Comparison of ENCODE assay signal across 13 cellular contexts in the genomic region with DNA sequence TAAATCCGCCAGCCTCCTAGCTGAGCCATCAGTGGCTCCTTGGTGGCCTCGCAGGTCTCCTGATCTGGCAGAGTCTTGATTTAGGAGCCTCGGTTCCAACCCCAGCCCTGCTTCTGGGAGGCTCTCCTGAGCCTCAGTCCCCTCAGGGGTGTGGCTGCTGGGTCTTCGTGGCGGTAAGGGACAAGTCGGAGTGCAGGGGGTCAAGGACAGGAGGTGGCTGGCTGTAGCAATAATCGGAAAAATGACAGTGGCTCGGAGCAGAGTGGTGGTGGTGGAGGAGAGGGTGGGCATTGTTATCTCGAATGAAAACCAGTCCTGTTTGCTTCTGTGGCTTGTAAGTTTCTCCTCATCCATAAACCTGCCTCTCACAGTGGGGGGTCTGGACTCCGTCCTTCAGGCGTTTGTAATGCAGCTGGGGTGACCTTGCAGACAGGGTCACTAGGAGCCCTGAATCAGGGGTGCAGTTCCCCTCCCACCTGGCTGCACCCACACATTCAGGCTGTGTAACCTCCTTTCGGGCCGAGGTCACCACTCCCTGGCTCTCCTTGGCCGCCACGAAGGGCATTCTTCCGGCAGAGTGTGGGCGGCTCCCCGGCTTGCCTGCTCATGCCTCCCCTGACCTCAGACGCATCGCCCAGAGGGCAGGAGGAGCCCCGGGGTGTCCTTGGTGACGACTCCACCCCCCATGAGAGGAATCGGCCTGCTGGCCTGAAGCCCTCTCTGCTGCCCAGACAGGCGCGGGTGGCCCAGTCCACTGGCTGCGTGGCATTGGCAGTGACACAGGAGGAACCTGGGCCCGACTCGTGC. TPM values are rescaled to one million over a fixed set of nuclear protein-coding genes. Genes with fewer than 3 reads are reported as not detected.
DNase-seq lines count a peak whose midpoint lies in the region; ATAC-seq, FAIRE-seq and TF ChIP-seq lines count a peak whose summit lies in the region.
"Had no signal": no experiment of that assay in that cellular context is flagged by ENCODE, and none has a peak within 500 bp of the region (broad histone marks: within the 10 kb centered on the region; RNA-seq: fewer than 3 reads in every experiment).

No MANE protein-coding gene starts in this region.

- TF ChIP-seq CTCF in breast epithelium (IDR thresholded peaks at IDR 0.05) (no peak), thyroid gland (IDR thresholded peaks at IDR 0.05) (no peak)

- H3K27me3 ChIP-seq in breast epithelium (no peaks in the 10 kb centered on the region), thyroid gland (no peaks in the 10 kb centered on the region)
- H3K27me3 ChIP-seq: dorsolateral prefrontal cortex, hepatocyte had no signal

- H3K4me3 ChIP-seq in breast epithelium (no peak overlapping the region), thyroid gland (replicated peaks in 1 of 3) (no peak overlapping the region)
- H3K4me3 ChIP-seq: dorsolateral prefrontal cortex, hepatocyte had no signal

- TF ChIP-seq POLR2A in breast epithelium (IDR thresholded peaks at IDR 0.05) (no peak), thyroid gland (IDR thresholded peaks at IDR 0.05) (no peak)

- WGBS in thyroid gland, 2 donors, result 86 to 93% methylated on average over 10 to 24 of the region's 28 CpGs

- H3K4me3 Mint-ChIP-seq in activated naive CD4-positive, alpha-beta T cell treated with anti-CD3 and anti-CD28 coated beads for 36 hours, result no peak overlapping the region
- H3K4me3 Mint-ChIP-seq: activated CD4-positive, alpha-beta T cell treated with anti-CD3 and anti-CD28 coated beads for 36 hours; activated naive CD4-positive, alpha-beta T cell treated with anti-CD3 and anti-CD28 coated beads, Interleukin-2, amount 10 ng/mL, durations not matched to agents 7 days and 5 days had no signal

- H3K36me3 ChIP-seq in breast epithelium (no peaks in the 10 kb centered on the region), thyroid gland (no peaks in the 10 kb centered on the region)

- no peaks in the 10 kb centered on the region for H3K27me3 Mint-ChIP-seq in activated naive CD4-positive, alpha-beta T cell treated with anti-CD3 and anti-CD28 coated beads for 36 hours (ENCODE audit: low read depth)
- H3K27me3 Mint-ChIP-seq: activated CD4-positive, alpha-beta T cell treated with anti-CD3 and anti-CD28 coated beads for 36 hours had no signal

- CTCF ChIA-PET in activated naive CD4-positive, alpha-beta T cell treated with anti-CD3 and anti-CD28 coated beads for 36 hours (lab: Charles Lee), result no interaction called here

- H3K9me3 ChIP-seq in breast epithelium (no peaks in the 10 kb centered on the region), thyroid gland (no peaks in the 10 kb centered on the region)

- FAIRE-seq in urothelium cell line (lab: Jason Lieb, UNC), result no peak

- no peak overlapping the region for H3K27ac Mint-ChIP-seq in activated naive CD4-positive, alpha-beta T cell treated with anti-CD3 and anti-CD28 coated beads for 36 hours
- H3K27ac Mint-ChIP-seq: activated CD4-positive, alpha-beta T cell treated with anti-CD3 and anti-CD28 coated beads for 36 hours; activated naive CD4-positive, alpha-beta T cell treated with anti-CD3 and anti-CD28 coated beads, Interleukin-2, amount 10 ng/mL, durations not matched to agents 7 days and 5 days had no signal

- H3K4me1 Mint-ChIP-seq in activated naive CD4-positive, alpha-beta T cell treated with anti-CD3 and anti-CD28 coated beads for 36 hours (ENCODE audit: low read depth), result no peaks in the 10 kb centered on the region
- H3K4me1 Mint-ChIP-seq: activated naive CD4-positive, alpha-beta T cell treated with anti-CD3 and anti-CD28 coated beads, Interleukin-2, amount 10 ng/mL, durations not matched to agents 7 days and 5 days had no signal

- H3K9me3 Mint-ChIP-seq in activated naive CD4-positive, alpha-beta T cell treated with anti-CD3 and anti-CD28 coated beads for 36 hours, result no peaks in the 10 kb centered on the region
- H3K9me3 Mint-ChIP-seq: activated naive CD4-positive, alpha-beta T cell treated with anti-CD3 and anti-CD28 coated beads, Interleukin-2, amount 10 ng/mL, durations not matched to agents 7 days and 5 days had no signal

- H3K4me1 ChIP-seq in breast epithelium (peaks cover 3 to 16% of the 10 kb centered on the region in 2 donors), thyroid gland (peaks cover 44 to 56% of the 10 kb centered on the region in 2 donors)

- H3K27ac ChIP-seq in breast epithelium (peak overlapping the region; percentile 64 to 82), thyroid gland (no peak overlapping the region)
- H3K27ac ChIP-seq: hepatocyte had no signal

- peak in 1 of 2 donors; percentile 73 for DNase-seq in breast epithelium (ENCODE audit: low spot score in 2 of 2)
- DNase-seq in kidney glomerular epithelial cell (lab: John Stamatoyannopoulos, UW), result peak; percentile 21
- DNase-seq in thyroid gland, result peak; percentile 33 to 41
- DNase-seq in urothelium cell line (ENCODE audit: low spot score), result no peak
- no peak for DNase-seq in NCI-H526 (lab: John Stamatoyannopoulos, UW)
- no peak for DNase-seq in activated naive CD4-positive, alpha-beta T cell treated with anti-CD3 and anti-CD28 coated beads for 36 hours
- DNase-seq: activated naive CD4-positive, alpha-beta T cell treated with anti-CD3 and anti-CD28 coated beads, Interleukin-2, amount 10 ng/mL, durations not matched to agents 7 days and 5 days; dorsolateral prefrontal cortex; NCI-H2227 treated with DMSO at 0.1 percent for 48 hours; SHP77 had no signal

- H3K36me3 Mint-ChIP-seq in activated naive CD4-positive, alpha-beta T cell treated with anti-CD3 and anti-CD28 coated beads for 36 hours (ENCODE audit: low read depth), result no peaks in the 10 kb centered on the region
- H3K36me3 Mint-ChIP-seq: activated naive CD4-positive, alpha-beta T cell treated with anti-CD3 and anti-CD28 coated beads, Interleukin-2, amount 10 ng/mL, durations not matched to agents 7 days and 5 days had no signal

- ATAC-seq in HG02759 (IDR thresholded peaks at IDR 0.05; ENCODE audit: unreplicated experiment), result peak; percentile 8

- intact Hi-C loops in breast epithelium (cut with DNase I; ENCODE audit: low total_unique reads), result no loop called here
- intact Hi-C loops in thyroid gland (cut with DNase I), result loop anchor here (10.0 kb wide), 1 partner anchor 95 kb away; no protein-coding TSS in a partner anchor
- intact Hi-C loops in activated naive CD4-positive, alpha-beta T cell treated with anti-CD3 and anti-CD28 coated beads for 36 hours (cut with micrococcal nuclease), result no loop called here

RNA-seq across cellular contexts. Expression of gene BCL7A, which starts 8.1 kb away (rescaled TPM):
- total RNA-seq in breast epithelium (10 to 100 TPM in 1 of 3 donors, 1 to 10 TPM in 2; 6.2 to 13.5 (median 8.8) TPM), thyroid gland (10 to 100 TPM; 18.3 to 27.2 (median 22.7) TPM)
- 1 to 10 TPM; 6.1 to 6.2 TPM for total RNA-seq in activated naive CD4-positive, alpha-beta T cell treated with anti-CD3 and anti-CD28 coated beads for 36 hours

RNA-seq across cellular contexts. Expression of gene MLXIP, which starts 48.7 kb away (rescaled TPM):
- 10 to 100 TPM; 21.1 to 31.1 (median 28.2) TPM for total RNA-seq in breast epithelium
- 10 to 100 TPM; 34.0 to 70.1 (median 46.2) TPM for total RNA-seq in thyroid gland
- 10 to 100 TPM; 18.8 to 22.0 TPM for total RNA-seq in activated naive CD4-positive, alpha-beta T cell treated with anti-CD3 and anti-CD28 coated beads for 36 hours

Comparison
In these comparisons a context has a peak if more than half of its experiments do, and no peak if none do; other contexts are left out.
1. DNase-seq: peak in kidney glomerular epithelial cell (single experiment) and thyroid gland (2 of 2); none in urothelium cell line (single experiment), NCI-H526 (0 of 2) and activated naive CD4-positive, alpha-beta T cell treated with anti-CD3 and anti-CD28 coated beads for 36 hours (single experiment).
2. H3K27ac ChIP-seq: peak in breast epithelium (2 of 2); none in thyroid gland (0 of 3).